In the genomic region with DNA sequence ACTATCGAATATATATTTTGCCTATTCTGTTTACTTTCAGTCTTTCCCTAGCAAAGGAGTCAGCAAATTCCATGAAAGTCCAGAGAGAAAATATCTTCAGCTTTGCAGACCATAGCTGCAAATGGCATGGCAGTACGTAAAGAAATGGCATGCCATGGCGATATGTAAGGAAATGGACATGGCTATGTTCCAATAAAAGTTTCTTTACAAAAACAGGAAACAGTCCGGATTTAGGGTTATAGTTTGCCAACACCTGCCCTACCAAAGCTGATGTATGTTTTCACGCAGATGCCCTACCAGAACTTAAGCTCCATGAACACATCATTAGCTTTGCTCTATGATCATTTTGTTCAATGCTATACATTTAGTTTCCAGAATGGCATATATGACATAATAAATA, we compare ENCODE assay signal across 21 cellular contexts. TPM values are rescaled to one million over a fixed set of nuclear protein-coding genes. Genes with fewer than 3 reads are reported as not detected.
DNase-seq lines count a peak whose midpoint lies in the region; ATAC-seq and TF ChIP-seq lines count a peak whose summit lies in the region.
"Had no signal": no experiment of that assay in that cellular context is flagged by ENCODE, and none has a peak within 500 bp of the region (broad histone marks: within the 10 kb centered on the region; RNA-seq: fewer than 3 reads in every experiment).

No MANE protein-coding gene starts in this region.

- H2BK120ac ChIP-seq in neuronal stem cell (ENCODE audit: low read depth, low read length) = no peak overlapping the region

- H4K91ac ChIP-seq in neuronal stem cell (ENCODE audit: low read depth, low read length, poor library complexity) = no peak overlapping the region

- H3K36me3 Mint-ChIP-seq in CD14-positive monocyte = peaks cover 13 to 33% of the 10 kb centered on the region in 2 donors
- H3K36me3 Mint-ChIP-seq in stimulated activated effector memory CD8-positive, alpha-beta T cell treated with anti-CD3 and anti-CD28 coated beads, Interleukin-12 subunit alpha, Interleukin-12 subunit beta, amount 100 ng/mL, for 72 hours = peaks cover 9% of the 10 kb centered on the region

- BruUV-seq in OCI-LY7 (replicated peaks; lab: Mats Ljungman, UMichigan) = no TSS peak

- no peak overlapping the region for H3K9ac ChIP-seq in neuronal stem cell (ENCODE audit: low read depth, low read length, poor library complexity)

- H2BK5ac ChIP-seq in neuronal stem cell (ENCODE audit: low read length) = no peak overlapping the region

- H3K27ac ChIP-seq in OCI-LY7 (ENCODE audit: low read depth, low read length, poor library complexity, severe bottlenecking) (peak overlapping the region; percentile 12), dorsolateral prefrontal cortex (peak overlapping the region in 48 of 59 donors; percentile 0 to 100 (median 60)), neuronal stem cell (replicated peaks; ENCODE audit: low read length) (no peak overlapping the region)
- H3K27ac ChIP-seq: Peyer's patch had no signal

- no peak overlapping the region for H3K23ac ChIP-seq in neuronal stem cell (ENCODE audit: low read depth, low read length, poor library complexity)

- CTCF ChIA-PET in OCI-LY7 (lab: Charles Lee; ENCODE audit: unreplicated experiment) = interaction anchor here (0.6 kb wide), 1 partner anchor 13 kb away, joined by 3 read pairs; no protein-coding TSS in a partner anchor

- no peaks in the 10 kb centered on the region for H3K79me1 ChIP-seq in neuronal stem cell (ENCODE audit: low read depth, low read length)

- H2AK5ac ChIP-seq in neuronal stem cell (ENCODE audit: low read depth, low read length) = no peak overlapping the region

- no peaks in the 10 kb centered on the region for H3K36me3 ChIP-seq in OCI-LY7 (ENCODE audit: insufficient read depth, low read length)
- H3K36me3 ChIP-seq in neuronal stem cell (replicated peaks in 1 of 2; ENCODE audit: control insufficient read depth in 2 of 2, insufficient read depth in 2 of 2, low read length in 2 of 2) = peaks cover 0 to 1% of the 10 kb centered on the region in 2 donors
- H3K36me3 ChIP-seq: Peyer's patch had no signal

- H3K4me1 ChIP-seq in OCI-LY7 (ENCODE audit: insufficient read depth, low read length, poor library complexity, severe bottlenecking) (peaks cover 50% of the 10 kb centered on the region), neuronal stem cell (ENCODE audit: control insufficient read depth in 2 of 2, insufficient read depth in 1 of 2, low read depth in 1 of 2, low read length in 2 of 2) (peaks cover 25 to 27% of the 10 kb centered on the region in 2 donors)

- H3K27ac Mint-ChIP-seq in CD14-positive monocyte = peak overlapping the region; percentile 37 to 84 (median 75)
- H3K27ac Mint-ChIP-seq in stimulated activated effector memory CD8-positive, alpha-beta T cell treated with anti-CD3 and anti-CD28 coated beads, Interleukin-12 subunit alpha, Interleukin-12 subunit beta, amount 100 ng/mL, for 72 hours = peak overlapping the region; percentile 6

- intact Hi-C loops in CD14-positive monocyte (cut with micrococcal nuclease) = no loop called here
- intact Hi-C loops in OCI-LY7 (cut with micrococcal nuclease; ENCODE audit: unreplicated experiment) = no loop called here
- intact Hi-C loops in dorsolateral prefrontal cortex (cut with DNase I) = no loop called here

- H3K79me2 ChIP-seq in OCI-LY7 (ENCODE audit: insufficient read depth, low read depth, low read length) = peaks cover 75% of the 10 kb centered on the region

- H3K14ac ChIP-seq in neuronal stem cell (ENCODE audit: low read length) = no peak overlapping the region

- H4K20me1 ChIP-seq in OCI-LY7 (ENCODE audit: insufficient read depth, low read length) = no peaks in the 10 kb centered on the region

- no peak for ATAC-seq in stimulated activated effector memory CD8-positive, alpha-beta T cell treated with anti-CD3 and anti-CD28 coated beads, Interleukin-12 subunit alpha, Interleukin-12 subunit beta, amount 100 ng/mL, for 72 hours
- no peak for ATAC-seq in HG03039 (IDR thresholded peaks at IDR 0.05; ENCODE audit: unreplicated experiment)
- ATAC-seq in HG03469 (IDR thresholded peaks at IDR 0.05; ENCODE audit: unreplicated experiment) = no peak
- no peak for ATAC-seq in HG03342 (IDR thresholded peaks at IDR 0.05; ENCODE audit: unreplicated experiment)
- ATAC-seq: SK-N-SH treated with all-trans-retinoic acid at 6 μM for 48 hours had no signal

- H3K9me2 ChIP-seq in OCI-LY7 (ENCODE audit: insufficient read depth, low read length) = no peaks in the 10 kb centered on the region

- POLR2A ChIA-PET in OCI-LY7 (lab: Charles Lee) = interaction anchor here (0.8 kb wide), 1 partner anchor 9 kb away, joined by 3 read pairs; no protein-coding TSS in a partner anchor

- no peak for DNase-seq in CD14-positive monocyte (ENCODE audit: low spot score)
- DNase-seq in OCI-LY7 (ENCODE audit: low spot score) = no peak
- no peak for DNase-seq in dorsolateral prefrontal cortex
- DNase-seq in stimulated activated effector memory CD8-positive, alpha-beta T cell treated with anti-CD3 and anti-CD28 coated beads, Interleukin-12 subunit alpha, Interleukin-12 subunit beta, amount 100 ng/mL, for 72 hours (ENCODE audit: low spot score in 2 of 2) = no peak
- no peak for DNase-seq in neuronal stem cell (ENCODE audit: low spot score)
- DNase-seq: C1 segment of cervical spinal cord; GDM1; KBM-7; MM.1S; NCI-H1092 treated with DMSO at 0.1 percent for 48 hours; NCI-H146; NCI-H2029; NCI-H226; NCI-H510A treated with DMSO at 0.1 percent for 48 hours; NCI-H774; NK-92 treated with Interleukin-12 subunit alpha and Interleukin-12 subunit beta, amount 100 ng/mL, for 24 hours; Peyer's patch had no signal

- H2BK15ac ChIP-seq in neuronal stem cell (ENCODE audit: low read length) = no peak overlapping the region

- no peak overlapping the region for H2BK12ac ChIP-seq in neuronal stem cell (ENCODE audit: low read length)

- H2AFZ ChIP-seq in OCI-LY7 (ENCODE audit: low read length) (no peak overlapping the region), neuronal stem cell (ENCODE audit: low read length) (no peak overlapping the region)

- H3K18ac ChIP-seq in neuronal stem cell (ENCODE audit: low read length) = no peak overlapping the region

- H3K27me3 Mint-ChIP-seq in CD14-positive monocyte (ENCODE audit: low read depth in 3 of 3) = peaks cover 0 to 3% (median 0%) of the 10 kb centered on the region in 3 donors

- H3K4me3 ChIP-seq in OCI-LY7 (ENCODE audit: low read depth, low read length, poor library complexity, severe bottlenecking) (no peak overlapping the region), dorsolateral prefrontal cortex (no peak overlapping the region), neuronal stem cell (ENCODE audit: low read length in 2 of 2) (no peak overlapping the region)
- H3K4me3 ChIP-seq: Peyer's patch had no signal

- H3K4ac ChIP-seq in neuronal stem cell (ENCODE audit: low read length) = no peak overlapping the region

- H4K8ac ChIP-seq in neuronal stem cell (ENCODE audit: low read depth, low read length) = no peak overlapping the region

- no peaks in the 10 kb centered on the region for H3K9me3 Mint-ChIP-seq in CD14-positive monocyte
- no peaks in the 10 kb centered on the region for H3K9me3 Mint-ChIP-seq in stimulated activated effector memory CD8-positive, alpha-beta T cell treated with anti-CD3 and anti-CD28 coated beads, Interleukin-12 subunit alpha, Interleukin-12 subunit beta, amount 100 ng/mL, for 72 hours

- H3K27me3 ChIP-seq in dorsolateral prefrontal cortex = no peaks in the 10 kb centered on the region
- no peaks in the 10 kb centered on the region for H3K27me3 ChIP-seq in neuronal stem cell (ENCODE audit: control insufficient read depth in 3 of 3, insufficient read depth in 3 of 3, low read depth in 1 of 3, low read length in 3 of 3)
- H3K27me3 ChIP-seq: Peyer's patch had no signal

- H3K9me3 ChIP-seq in OCI-LY7 (ENCODE audit: low read length) = no peaks in the 10 kb centered on the region
- H3K9me3 ChIP-seq in neuronal stem cell (replicated peaks in 1 of 2; ENCODE audit: control insufficient read depth in 2 of 2, insufficient read depth in 1 of 2, low read depth in 1 of 2, low read length in 2 of 2) = no peaks in the 10 kb centered on the region
- H3K9me3 ChIP-seq: Peyer's patch had no signal

- whole genome bisulfite sequencing in neuronal stem cell (ENCODE audit: extremely low coverage in 2 of 2, insufficient read length in 2 of 2, insufficient replicate concordance in 1 of 2), 2 donors = no CpG with 5 or more reads among the region's 5 CpGs

- H3K4me2 ChIP-seq in OCI-LY7 (ENCODE audit: low read length) (peak overlapping the region; percentile 44), neuronal stem cell (ENCODE audit: insufficient read depth, low read length, poor library complexity, severe bottlenecking) (no peak overlapping the region)

- H3K4me3 Mint-ChIP-seq in CD14-positive monocyte = peak overlapping the region in 1 of 2 donors; percentile 4
- no peak overlapping the region for H3K4me3 Mint-ChIP-seq in stimulated activated effector memory CD8-positive, alpha-beta T cell treated with anti-CD3 and anti-CD28 coated beads, Interleukin-12 subunit alpha, Interleukin-12 subunit beta, amount 100 ng/mL, for 72 hours

- H3K4me1 Mint-ChIP-seq in CD14-positive monocyte = peaks cover 82% of the 10 kb centered on the region
- H3K4me1 Mint-ChIP-seq in stimulated activated effector memory CD8-positive, alpha-beta T cell treated with anti-CD3 and anti-CD28 coated beads, Interleukin-12 subunit alpha, Interleukin-12 subunit beta, amount 100 ng/mL, for 72 hours = peaks cover 48% of the 10 kb centered on the region

- TF ChIP-seq CTCF in CD14-positive monocyte (IDR thresholded peaks at IDR 0.05) (no peak), OCI-LY7 (conservative IDR thresholded peaks at IDR 0.05; ENCODE audit: low read length) (no peak), dorsolateral prefrontal cortex (IDR thresholded peaks at IDR 0.05 in 54 of 56, conservative IDR thresholded peaks at IDR 0.05 in 2 of 56; ENCODE audit: low read depth in 1 of 56, partially characterized antibody in 56 of 56) (no peak)

RNA-seq across cellular contexts. Expression of a gene that starts 19.5 kb away (rescaled TPM):
- 10 to 100 TPM; 14.0 to 15.6 TPM for polyA plus RNA-seq in CD14-positive monocyte
- 55.1 and 80.7 TPM in 2 replicates for total RNA-seq in OCI-LY7 (2014; rRNA removed; shearing (Covaris generic))
- total RNA-seq in OCI-LY7 (2022) = 85.3 and 93.9 TPM in 2 replicates
- total RNA-seq in dorsolateral prefrontal cortex = 100 to 1,000 TPM; 174 to 603 (median 325) TPM
- polyA plus RNA-seq in neuronal stem cell (2013, experiment 1 of 2) = 62.1 TPM
- polyA plus RNA-seq in neuronal stem cell (2013, experiment 2 of 2) = 61.2 TPM

RNA-seq across cellular contexts. Expression of a gene that starts 57.5 kb away (rescaled TPM):
- polyA plus RNA-seq in CD14-positive monocyte = 10 to 100 TPM; 23.4 to 28.4 TPM
- total RNA-seq in OCI-LY7 (2014; rRNA removed; shearing (Covaris generic)) = 100 and 107 TPM in 2 replicates
- total RNA-seq in OCI-LY7 (2022) = 132 and 134 TPM in 2 replicates
- total RNA-seq in dorsolateral prefrontal cortex = 10 to 100 TPM; 27.1 to 82.5 (median 51.9) TPM
- polyA plus RNA-seq in neuronal stem cell (2013, experiment 1 of 2) = 39.5 TPM
- 39.4 TPM for polyA plus RNA-seq in neuronal stem cell (2013, experiment 2 of 2)
